1 cellular context compared by ENCODE assay signal in the genomic region with DNA sequence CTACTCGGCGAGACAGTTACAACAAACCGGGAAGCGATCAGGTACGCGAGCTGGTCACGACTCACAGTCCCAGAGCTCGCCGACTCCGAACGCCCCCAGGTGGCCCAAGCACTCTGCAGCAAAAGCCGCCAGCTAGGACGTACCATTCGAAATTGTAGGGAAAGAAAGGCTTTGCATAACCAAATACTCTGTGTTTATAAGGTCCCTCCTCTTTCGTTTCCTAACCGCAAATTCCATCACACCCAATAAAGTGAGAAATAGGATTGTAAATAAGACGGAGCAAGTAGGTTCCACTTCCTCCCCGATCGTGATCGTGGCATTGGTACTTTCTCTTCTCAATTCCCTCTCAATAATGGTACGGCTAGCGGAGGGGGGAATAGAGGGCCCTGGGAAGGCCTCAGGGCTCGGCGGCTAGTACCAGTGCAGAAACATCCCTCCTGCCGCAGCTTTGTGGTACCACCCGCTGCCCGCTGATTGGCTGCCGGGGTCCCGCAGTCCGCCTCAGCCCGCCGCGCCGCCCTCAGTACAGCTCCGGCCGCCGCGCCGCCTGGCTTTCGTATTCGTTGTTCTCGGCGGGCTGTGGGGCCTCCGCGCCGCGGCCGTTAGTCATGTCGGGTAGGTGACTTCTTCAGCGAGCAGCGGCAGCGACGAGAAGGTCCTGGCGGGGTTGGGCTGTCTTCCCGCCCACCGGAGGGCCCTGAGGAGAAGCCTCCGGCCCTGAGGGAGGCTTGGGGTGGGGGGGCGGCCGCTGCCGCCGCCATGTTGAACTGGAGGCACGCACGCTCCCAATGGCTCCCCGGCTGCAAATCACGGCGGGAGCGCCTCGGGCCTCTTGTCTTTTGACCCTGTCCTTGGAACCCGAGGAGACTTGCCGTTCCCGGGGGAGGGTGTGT.
A peak's percentile ranks its signal among the peaks of the same experiment; 100 is the strongest.
TF ChIP-seq lines count a peak whose summit lies in the region.

TAF15 (plus strand) TSS at position 523 of the 893 bp plus-strand sequence; CDS start at position 609, 86 bp downstream.

TF ChIP-seq in WTC11, 78 proteins besides CTCF, POLR2A, EP300 and RAD21 (continued from another document):
- TF ChIP-seq AR (CRISPR knock-in tag; IDR thresholded peaks at IDR 0.05) (no peak), USF1 (CRISPR knock-in tag; IDR thresholded peaks at IDR 0.05) (no peak; the same call in 1 of the 2 replicates), ZNF121 (CRISPR knock-in tag; IDR thresholded peaks at IDR 0.05) (no peak), IRF2 (CRISPR knock-in tag; IDR thresholded peaks at IDR 0.05; ENCODE audit: borderline replicate concordance, low read depth) (no peak), NFYB (CRISPR knock-in tag; conservative IDR thresholded peaks at IDR 0.05; ENCODE audit: low read depth) (peak; percentile 80), JUN (CRISPR knock-in tag; IDR thresholded peaks at IDR 0.05) (no peak), RELA (CRISPR knock-in tag; IDR thresholded peaks at IDR 0.05; ENCODE audit: borderline replicate concordance) (no peak; the same call in 1 of the 2 replicates), TEAD4 (CRISPR knock-in tag; IDR thresholded peaks at IDR 0.05) (no peak)
TF ChIP-seq in WTC11: peak in this region for 19.
